ENCODE assay signal across 8 cellular contexts in genomic region chr1:117067528-117068370, GRCh38. TPM values are rescaled to one million over a fixed set of nuclear protein-coding genes. Genes with fewer than 3 reads are reported as not detected.
DNase-seq lines count a peak whose midpoint lies in the region; ATAC-seq and TF ChIP-seq lines count a peak whose summit lies in the region.

No MANE protein-coding gene starts in this region.

- TF ChIP-seq CTCF in AG09309 (IDR thresholded peaks at IDR 0.05; ENCODE audit: control insufficient read depth, insufficient read depth, low read depth, low read length, missing control alignments): peak; percentile 88
- peak; percentile 70 for TF ChIP-seq CTCF in GM12872 (IDR thresholded peaks at IDR 0.05; ENCODE audit: insufficient read depth, low read depth, low read length)
- peak; percentile 84 for TF ChIP-seq CTCF in foreskin keratinocyte (conservative IDR thresholded peaks at IDR 0.05)

- H3K27ac Mint-ChIP-seq in activated T-cell treated with anti-CD3 and anti-CD28 coated beads, Interleukin-2, amount 50 U/mL, for 72 hours: no peak overlapping the region

- no peak overlapping the region for H3K4me3 Mint-ChIP-seq in activated T-cell treated with anti-CD3 and anti-CD28 coated beads, Interleukin-2, amount 50 U/mL, for 72 hours

- no peak overlapping the region for H3K4me3 ChIP-seq in AG09309 (ENCODE audit: control insufficient read depth, low read depth, low read length)

- peaks cover 18 to 45% of the 10 kb centered on the region in 2 donors for H3K36me3 Mint-ChIP-seq in activated T-cell treated with anti-CD3 and anti-CD28 coated beads, Interleukin-2, amount 50 U/mL, for 72 hours (ENCODE audit: insufficient read depth in 2 of 2)

- ATAC-seq in HG02870 (IDR thresholded peaks at IDR 0.05; ENCODE audit: unreplicated experiment): peak; percentile 65
- ATAC-seq in activated T-cell treated with anti-CD3 and anti-CD28 coated beads, Interleukin-2, amount 50 U/mL, for 72 hours (replicated peaks in 1 of 2): peak; percentile 71 to 80
- ATAC-seq in foreskin keratinocyte: peak; percentile 87

- H3K27me3 Mint-ChIP-seq in activated T-cell treated with anti-CD3 and anti-CD28 coated beads, Interleukin-2, amount 50 U/mL, for 72 hours (ENCODE audit: low read depth): no peaks in the 10 kb centered on the region

- H3K4me1 Mint-ChIP-seq in activated T-cell treated with anti-CD3 and anti-CD28 coated beads, Interleukin-2, amount 50 U/mL, for 72 hours (ENCODE audit: low read depth): peaks cover 52% of the 10 kb centered on the region

- no peak overlapping the region for H3K27ac ChIP-seq in foreskin keratinocyte

- H3K27me3 ChIP-seq in foreskin keratinocyte: no peaks in the 10 kb centered on the region

- no peaks in the 10 kb centered on the region for H3K9me3 Mint-ChIP-seq in activated T-cell treated with anti-CD3 and anti-CD28 coated beads, Interleukin-2, amount 50 U/mL, for 72 hours

- DNase-seq in AG09309 (ENCODE audit: low read depth): no peak
- DNase-seq in NCI-H345 treated with DMSO at 0.1 percent for 48 hours (lab: John Stamatoyannopoulos, UW; ENCODE audit: unreplicated experiment): peak; percentile 26
- DNase-seq in activated T-cell treated with anti-CD3 and anti-CD28 coated beads, Interleukin-2, amount 50 U/mL, for 72 hours: peak; percentile 52 to 60
- DNase-seq in foreskin keratinocyte: peak in 1 of 2 donors; percentile 29
- DNase-seq in nucleus accumbens (lab: John Stamatoyannopoulos, UW): peak in 45 of 56 donors; percentile 4 to 77 (median 28)
- DNase-seq in SKM-1 treated with dmso at 0.1 percent for 144 hours (lab: John Stamatoyannopoulos, UW; ENCODE audit: unreplicated experiment): no peak

- no peaks in the 10 kb centered on the region for H3K4me1 ChIP-seq in foreskin keratinocyte

RNA-seq across cellular contexts. Expression of gene TTF2, which starts 7.6 kb away (rescaled TPM):
- 100 to 1,000 TPM; 104 to 107 TPM for total RNA-seq in activated T-cell treated with anti-CD3 and anti-CD28 coated beads, Interleukin-2, amount 50 U/mL, for 72 hours
- total RNA-seq in foreskin keratinocyte: 36.4 and 46.3 TPM in 2 replicates
- polyA plus RNA-seq in foreskin keratinocyte: 10.4 and 15.0 TPM in 2 replicates

RNA-seq across cellular contexts. Expression of gene TRIM45, which starts 53.8 kb away (rescaled TPM):
- under 1 TPM; 0.30 to 0.34 TPM for total RNA-seq in activated T-cell treated with anti-CD3 and anti-CD28 coated beads, Interleukin-2, amount 50 U/mL, for 72 hours
- 2.3 and 2.9 TPM in 2 replicates for total RNA-seq in foreskin keratinocyte
- polyA plus RNA-seq in foreskin keratinocyte: 1.7 TPM in 2 replicates

Comparison
In these comparisons a context has a peak if more than half of its experiments do, and no peak if none do; other contexts are left out.
1. DNase-seq: peak in NCI-H345 treated with DMSO at 0.1 percent for 48 hours (single experiment), activated T-cell treated with anti-CD3 and anti-CD28 coated beads, Interleukin-2, amount 50 U/mL, for 72 hours (2 of 2) and nucleus accumbens (45 of 56); none in AG09309 (single experiment) and SKM-1 treated with dmso at 0.1 percent for 144 hours (single experiment).
2. Peak in every context shown above with its lines, with median percentiles within 50 percentile points of each other: CTCF ChIP-seq and ATAC-seq.